In genomic region chr7:158919686-158920085, GRCh38 we compare ENCODE assay signal across 18 cellular contexts.
"Had no signal": no experiment of that assay in that cellular context is flagged by ENCODE, and none has a peak within 500 bp of the region (broad histone marks: within the 10 kb centered on the region; RNA-seq: fewer than 3 reads in every experiment).

No MANE protein-coding gene starts in this region.

- H3K4me1 Mint-ChIP-seq: endodermal cell, mesothelial cell of epicardium had no signal

- H3K4me3 Mint-ChIP-seq: effector memory CD8-positive, alpha-beta T cell; endodermal cell; mesothelial cell of epicardium had no signal

- H3K27me3 ChIP-seq: dorsolateral prefrontal cortex, esophagus muscularis mucosa, foreskin keratinocyte, gastroesophageal sphincter, heart right ventricle, left lung had no signal

- H3K27me3 Mint-ChIP-seq: effector memory CD8-positive, alpha-beta T cell had no signal

- H3K9me3 ChIP-seq: esophagus muscularis mucosa, gastroesophageal sphincter, lower lobe of right lung, mucosa of descending colon had no signal

- H3K27ac ChIP-seq: coronary artery, esophagus muscularis mucosa, foreskin keratinocyte, gastroesophageal sphincter, heart right ventricle, left lung, lower lobe of right lung had no signal

- H3K4me3 ChIP-seq: coronary artery, dorsolateral prefrontal cortex, esophagus muscularis mucosa, gastroesophageal sphincter, heart right ventricle, left lung, lower lobe of right lung, mucosa of descending colon had no signal

- H3K9me3 Mint-ChIP-seq: effector memory CD8-positive, alpha-beta T cell; endodermal cell; mesothelial cell of epicardium had no signal

- DNase-seq: dermis blood vessel endothelial cell; effector CD8-positive, alpha-beta T cell; effector memory CD8-positive, alpha-beta T cell; endodermal cell; foreskin keratinocyte; heart right ventricle; hippocampal formation; left cardiac atrium; left lung; left ventricle myocardium superior; lower lobe of right lung; mesenchymal stem cell; mucosa of descending colon had no signal

- H3K4me1 ChIP-seq: foreskin keratinocyte, gastroesophageal sphincter, left lung, lower lobe of right lung had no signal

- H3K27ac Mint-ChIP-seq: effector memory CD8-positive, alpha-beta T cell; endodermal cell; mesothelial cell of epicardium had no signal
